9 cellular contexts compared by ENCODE assay signal in genomic region chr1:224170748-224171478, GRCh38. TPM values are rescaled to one million over a fixed set of nuclear protein-coding genes. Genes with fewer than 3 reads are reported as not detected.
DNase-seq lines count a peak whose midpoint lies in the region; ATAC-seq, FAIRE-seq and TF ChIP-seq lines count a peak whose summit lies in the region.
"Had no signal": no experiment of that assay in that cellular context is flagged by ENCODE, and none has a peak within 500 bp of the region (broad histone marks: within the 10 kb centered on the region; RNA-seq: fewer than 3 reads in every experiment).

No MANE protein-coding gene starts in this region.

- intact Hi-C loops in Right ventricle myocardium superior (cut with DNase I) = loop anchor here (10.0 kb wide), 1 partner anchor 154 kb away; no protein-coding TSS in a partner anchor

- H2BK5ac ChIP-seq in H1 (ENCODE audit: low read depth, low read length) = peak overlapping the region; percentile 77; the same call in 1 of the 2 replicates

- peaks cover 3% of the 10 kb centered on the region; the same call in 1 of the 2 replicates for H3K23me2 ChIP-seq in H1 (ENCODE audit: low read depth, low read length)

- TF ChIP-seq CTCF in right atrium auricular region (IDR thresholded peaks at IDR 0.05) = peak in 1 of 2 donors; percentile 51
- peak; percentile 24 to 62 (median 43) for TF ChIP-seq CTCF in H1 (IDR thresholded peaks at IDR 0.05; ENCODE audit: control extremely low read depth in 1 of 3, insufficient read depth in 1 of 3, low read depth in 1 of 3, low read length in 3 of 3)

- H2BK15ac ChIP-seq in H1 (ENCODE audit: low read length) = 0 out of 2 replicates have a peak overlapping the region, but pooled peaks have one; percentile 66

- H4K91ac ChIP-seq in H1 (replicated peaks; ENCODE audit: insufficient read length, low read length) = no peak overlapping the region

- H3K9me3 ChIP-seq in right atrium auricular region (no peaks in the 10 kb centered on the region), H1 (ENCODE audit: insufficient read depth in 2 of 2, low read depth in 1 of 2, low read length in 1 of 2) (no peaks in the 10 kb centered on the region)

- POLR2A ChIA-PET in H1 (lab: Charles Lee; ENCODE audit: partially characterized antibody) = no interaction called here

- H3K9ac ChIP-seq in H1 (replicated peaks in 1 of 4; ENCODE audit: extremely low read depth in 1 of 4, low read depth in 3 of 4, low read length in 3 of 4) = no peak overlapping the region

- no peak overlapping the region for H2BK20ac ChIP-seq in H1 (ENCODE audit: low read length)

- no peak for TF ChIP-seq POLR2A in H1 (IDR thresholded peaks at IDR 0.05; ENCODE audit: control extremely low read depth in 1 of 2, low read depth in 2 of 2, low read length in 2 of 2)

- H3K4me1 ChIP-seq in right atrium auricular region (peaks cover 0 to 19% of the 10 kb centered on the region in 2 donors), H1 (replicated peaks in 1 of 4; ENCODE audit: control insufficient read depth in 3 of 4, insufficient read depth in 4 of 4, low read length in 3 of 4) (peaks cover 0 to 12% (median 3%) of the 10 kb centered on the region in 4 experiments; a peak in 3 of 7 replicates)

- CTCF ChIA-PET in H1 (lab: Charles Lee; ENCODE audit: partially characterized antibody) = interaction anchor here (1.0 to 2.6 kb wide), 7 partner anchors 8 to 134 kb away, joined by 3 to 14 read pairs (median 5); partner anchors contain the start of gene DEGS1

- peak overlapping the region; percentile 82; the same call in 1 of the 2 replicates for H2AFZ ChIP-seq in H1 (ENCODE audit: low read length)

- TF ChIP-seq EP300 in H1 (IDR thresholded peaks at IDR 0.05; ENCODE audit: borderline replicate concordance in 1 of 2, low read depth in 2 of 2, low read length in 2 of 2) = no peak

- no peak overlapping the region for H3K56ac ChIP-seq in H1 (replicated peaks; ENCODE audit: insufficient read length, low read depth, low read length)

- H4K8ac ChIP-seq in H1 (ENCODE audit: extremely low read depth, insufficient read depth, low read length) = no peak overlapping the region

- H3K23ac ChIP-seq in H1 (ENCODE audit: insufficient read length) = no peak overlapping the region

- WGBS in H1 (ENCODE audit: extremely low coverage in 1 of 2, insufficient coverage in 1 of 2, insufficient read length in 1 of 2, insufficient replicate concordance in 2 of 2, low coverage in 1 of 2, low lambda C conversion rate in 2 of 2, missing lambda C conversion rate in 1 of 2), 2 experiments = 94% methylated on average over 8 of the region's 9 CpGs; no CpG with 5 or more reads in 1 of the 2 experiments

- H3K27ac ChIP-seq in right atrium auricular region (no peak overlapping the region), H1 (ENCODE audit: low read depth, low read length) (no peak overlapping the region)

- no peaks in the 10 kb centered on the region for H4K20me1 ChIP-seq in H1 (replicated peaks in 1 of 2; ENCODE audit: control insufficient read depth in 1 of 2, insufficient read depth in 2 of 2, low read length in 2 of 2)

- peak overlapping the region; percentile 91 for H2BK12ac ChIP-seq in H1 (ENCODE audit: low read depth, low read length)

- H3K4ac ChIP-seq in H1 (replicated peaks; ENCODE audit: insufficient read length, low read depth, low read length) = no peak overlapping the region

- no peak for DNase-seq in Right ventricle myocardium superior
- DNase-seq in right atrium auricular region (ENCODE audit: low spot score) = no peak
- DNase-seq in RPMI8226 = peak; percentile 51
- DNase-seq in H1 (ENCODE audit: low read depth in 1 of 2, low spot score in 2 of 2) = no peak
- peak; percentile 26 for DNase-seq in pons (ENCODE audit: low spot score)
- no peak for DNase-seq in NCI-H1048 (lab: John Stamatoyannopoulos, UW)

- no peak overlapping the region for H3K4me3 ChIP-seq in right atrium auricular region
- H3K4me3 ChIP-seq in H1 (ENCODE audit: extremely low read depth in 1 of 4, insufficient read depth in 2 of 4, low read depth in 3 of 4, low read length in 4 of 4) = no peak overlapping the region

- no peak overlapping the region for H3K14ac ChIP-seq in H1 (ENCODE audit: insufficient read length)

- H2BK120ac ChIP-seq in H1 (replicated peaks; ENCODE audit: low read depth, low read length) = no peak overlapping the region

- peak overlapping the region; percentile 87; the same call in 1 of the 2 replicates for H3K18ac ChIP-seq in H1 (ENCODE audit: extremely low read depth, low read length)

- no peaks in the 10 kb centered on the region for H3K79me2 ChIP-seq in H1 (ENCODE audit: control insufficient read depth in 1 of 2, insufficient read depth in 2 of 2, low read length in 2 of 2)

- H2AK5ac ChIP-seq in H1 (ENCODE audit: low read depth, low read length) = peak overlapping the region; percentile 96; the same call in 1 of the 2 replicates

- no peaks in the 10 kb centered on the region for H3K36me3 ChIP-seq in right atrium auricular region
- H3K36me3 ChIP-seq in H1 (ENCODE audit: control insufficient read depth in 2 of 4, insufficient read depth in 4 of 4, low read length in 3 of 4) = no peaks in the 10 kb centered on the region

- H3K4me2 ChIP-seq in H1 (ENCODE audit: insufficient read depth in 1 of 2, low read depth in 2 of 2, low read length in 2 of 2) = no peak overlapping the region

- ATAC-seq in Right ventricle myocardium superior (ENCODE audit: poor library complexity) (peak; percentile 44), HG03457 (IDR thresholded peaks at IDR 0.05; ENCODE audit: unreplicated experiment) (no peak), HG02973 (IDR thresholded peaks at IDR 0.05; ENCODE audit: unreplicated experiment) (no peak)

- H3K27me3 ChIP-seq in right atrium auricular region (no peaks in the 10 kb centered on the region), H1 (replicated peaks in 1 of 4; ENCODE audit: control insufficient read depth in 3 of 4, extremely low read depth in 1 of 4, insufficient read depth in 3 of 4, low read length in 3 of 4) (no peaks in the 10 kb centered on the region)

- no peak overlapping the region for H4K5ac ChIP-seq in H1 (ENCODE audit: insufficient read length, low read depth, low read length)

- H3K79me1 ChIP-seq in H1 (ENCODE audit: low read depth, low read length) = no peaks in the 10 kb centered on the region

- no peak for FAIRE-seq in H1 (lab: Jason Lieb, UNC)
- FAIRE-seq: GM18507 had no signal

- peak; percentile 52 to 57 for TF ChIP-seq RAD21 in H1 (IDR thresholded peaks at IDR 0.05 in 1 of 2, conservative IDR thresholded peaks at IDR 0.05 in 1 of 2; ENCODE audit: low read depth in 2 of 2, low read length in 2 of 2)

TF ChIP-seq in H1, 55 proteins besides CTCF, POLR2A, EP300 and RAD21:
- TF ChIP-seq SP4 (IDR thresholded peaks at IDR 0.05; ENCODE audit: low read length) (no peak), POLR2AphosphoS5 (IDR thresholded peaks at IDR 0.05; ENCODE audit: low read depth, low read length) (no peak), SIX5 (IDR thresholded peaks at IDR 0.05; ENCODE audit: low read depth, low read length) (no peak), BCL11A (IDR thresholded peaks at IDR 0.05; ENCODE audit: low read depth in 2 of 2, low read length in 2 of 2) (no peak), CBX8 (IDR thresholded peaks at IDR 0.05; ENCODE audit: borderline replicate concordance, low read depth, low read length) (no peak), JUND (IDR thresholded peaks at IDR 0.05; ENCODE audit: low read length) (peak; percentile 49; the same call in 1 of the 2 replicates), TAF1 (IDR thresholded peaks at IDR 0.05; ENCODE audit: low read depth, low read length) (no peak), KDM5A (IDR thresholded peaks at IDR 0.05; ENCODE audit: low read length) (no peak)

RNA-seq across cellular contexts. Expression of gene DEGS1, which starts 12.1 kb away (rescaled TPM):
- total RNA-seq in Right ventricle myocardium superior (56.9 TPM), right atrium auricular region (10 to 100 TPM; 84.0 to 95.1 TPM)
- 46.1 TPM in 2 replicates for total RNA-seq in H1 (2021; fragmentation: NEBNext Ultra II Directional; extraction: Animal tissue kit (Norgen Biotek cat#: 25700))
- polyA plus RNA-seq in H1 (2011; rRNA removed) = 60.1 and 114 TPM in 2 replicates
- 69.2 TPM for polyA plus RNA-seq in H1 (2011; cell fraction: cytosol; rRNA removed)
- polyA plus RNA-seq in H1 (2011; cell fraction: nucleus; rRNA removed) = 7.1 TPM
- polyA plus RNA-seq in H1 (2012, experiment 1 of 2) = 29.1 to 54.8 TPM (median 33.3 TPM) in 4 replicates
- polyA plus RNA-seq in H1 (2012, experiment 2 of 2) = 61.8 TPM
- 46.9 TPM for polyA plus RNA-seq in H1 (2013, experiment 1 of 2)
- 51.6 TPM for polyA plus RNA-seq in H1 (2013, experiment 2 of 2)
- 35.7 and 36.7 TPM in 2 replicates for polyA minus RNA-seq in H1 (2011; rRNA and poly(A)+ RNA removed)
- 19.8 TPM for polyA minus RNA-seq in H1 (2011; cell fraction: cytosol; rRNA and poly(A)+ RNA removed)
- polyA minus RNA-seq in H1 (2011; cell fraction: nucleus; rRNA and poly(A)+ RNA removed) = 25.1 TPM

RNA-seq across cellular contexts. Expression of gene FBXO28, which starts 57.0 kb away (rescaled TPM):
- 18.6 TPM for total RNA-seq in Right ventricle myocardium superior
- 10 to 100 TPM; 15.4 to 17.9 TPM for total RNA-seq in right atrium auricular region
- 37.0 and 42.5 TPM in 2 replicates for total RNA-seq in H1 (2021; fragmentation: NEBNext Ultra II Directional; extraction: Animal tissue kit (Norgen Biotek cat#: 25700))
- polyA plus RNA-seq in H1 (2011; rRNA removed) = 8.6 and 10.3 TPM in 2 replicates
- 12.3 TPM for polyA plus RNA-seq in H1 (2011; cell fraction: cytosol; rRNA removed)
- polyA plus RNA-seq in H1 (2011; cell fraction: nucleus; rRNA removed) = 9.2 TPM
- 16.9 to 26.1 TPM (median 20.0 TPM) in 4 replicates for polyA plus RNA-seq in H1 (2012, experiment 1 of 2)
- 2.6 TPM for polyA plus RNA-seq in H1 (2012, experiment 2 of 2)
- 15.0 TPM for polyA plus RNA-seq in H1 (2013, experiment 1 of 2)
- polyA plus RNA-seq in H1 (2013, experiment 2 of 2) = 14.4 TPM
- 23.7 and 26.4 TPM in 2 replicates for polyA minus RNA-seq in H1 (2011; rRNA and poly(A)+ RNA removed)
- polyA minus RNA-seq in H1 (2011; cell fraction: cytosol; rRNA and poly(A)+ RNA removed) = 25.9 TPM
- polyA minus RNA-seq in H1 (2011; cell fraction: nucleus; rRNA and poly(A)+ RNA removed) = 33.7 TPM

Comparison
In these comparisons a context has a peak if more than half of its experiments do, and no peak if none do; other contexts are left out.
1. DNase-seq: peak in RPMI8226 (single experiment) and pons (single experiment); none in Right ventricle myocardium superior (single experiment), right atrium auricular region (single experiment), H1 (0 of 2) and NCI-H1048 (single experiment).